ENCODE assay signal across 9 cellular contexts in the genomic region with DNA sequence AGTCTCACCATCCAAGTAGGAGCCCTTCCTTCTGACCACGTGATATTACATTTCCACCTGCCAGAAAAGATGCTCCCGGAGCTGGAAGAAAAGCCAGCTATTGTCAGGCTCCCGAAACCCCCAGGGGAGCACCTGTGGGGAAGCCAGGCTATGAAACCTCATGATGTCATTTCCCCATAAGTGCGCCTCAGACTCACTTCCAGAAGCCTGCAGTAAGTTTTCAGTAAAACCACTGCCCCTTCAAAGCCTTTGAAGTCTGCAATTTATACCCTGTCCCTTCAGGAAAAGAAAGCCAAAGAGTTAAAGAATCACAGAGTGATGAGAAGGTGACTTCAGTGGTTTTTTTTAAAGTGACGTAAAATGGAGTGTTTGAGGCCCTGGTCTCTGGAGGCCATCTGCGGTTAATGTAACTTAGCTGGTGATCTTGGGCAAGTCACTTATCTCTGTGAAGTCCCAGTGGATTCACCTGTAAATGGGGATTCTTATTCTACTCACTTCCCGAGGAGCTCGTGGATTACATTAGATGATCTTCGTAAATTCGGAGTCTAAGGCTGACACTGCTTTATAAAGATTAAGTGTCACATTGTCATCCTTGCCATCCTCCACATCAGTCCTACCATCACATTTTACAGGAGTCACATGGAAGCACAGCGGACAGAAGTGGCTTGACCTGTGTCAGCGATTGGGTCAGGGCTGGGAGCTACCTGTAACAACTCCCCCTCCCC. TPM values are rescaled to one million over a fixed set of nuclear protein-coding genes. Genes with fewer than 3 reads are reported as not detected.
A peak's percentile ranks its signal among the peaks of the same experiment; 100 is the strongest.
DNase-seq lines count a peak whose midpoint lies in the region; ATAC-seq and TF ChIP-seq lines count a peak whose summit lies in the region.
"Had no signal": no experiment of that assay in that cellular context is flagged by ENCODE, and none has a peak within 500 bp of the region (broad histone marks: within the 10 kb centered on the region; RNA-seq: fewer than 3 reads in every experiment).

No MANE protein-coding gene starts in this region.

- H3K4me1 Mint-ChIP-seq in activated B cell treated with CpG ODN at 0.5 μM for 24 hours: peaks cover 42% of the 10 kb centered on the region

- H3K9ac ChIP-seq in SK-N-SH: no peak overlapping the region

- peaks cover 44% of the 10 kb centered on the region for H3K27me3 ChIP-seq in SK-N-SH (ENCODE audit: insufficient read depth)

- no peaks in the 10 kb centered on the region for H3F3A ChIP-seq in SK-N-SH (replicated peaks; ENCODE audit: insufficient read depth)

- no peaks in the 10 kb centered on the region for H3K9me3 Mint-ChIP-seq in activated B cell treated with CpG ODN at 0.5 μM for 24 hours
- H3K9me3 Mint-ChIP-seq: naive B cell had no signal

- no peaks in the 10 kb centered on the region for H3K79me2 ChIP-seq in SK-N-SH (ENCODE audit: insufficient read depth)

- H4K20me1 ChIP-seq in SK-N-SH (ENCODE audit: insufficient read depth): no peaks in the 10 kb centered on the region

- no peak overlapping the region for H3K27ac ChIP-seq in SK-N-SH (ENCODE audit: low read depth in 2 of 2, low read length in 1 of 2)

- no peak for TF ChIP-seq EP300 in SK-N-SH (IDR thresholded peaks at IDR 0.05; ENCODE audit: borderline replicate concordance in 1 of 2, low read depth in 1 of 2, low read length in 1 of 2)

- no peak overlapping the region for H3K27ac Mint-ChIP-seq in activated B cell treated with CpG ODN at 0.5 μM for 24 hours

- CTCF ChIA-PET in activated B cell treated with CpG ODN at 0.5 μM for 24 hours (lab: Charles Lee): no interaction called here
- CTCF ChIA-PET in SK-N-SH (lab: Yijun Ruan, JAX): interaction anchor here (0.5 to 6.5 kb wide), 12 partner anchors 8 to 1701 kb away, joined by 3 to 46 read pairs (median 4); no protein-coding TSS in a partner anchor

- peaks cover 0 to 18% of the 10 kb centered on the region in 2 experiments; a peak in 1 of 4 replicates for H3K4me1 ChIP-seq in SK-N-SH (ENCODE audit: control insufficient read depth in 1 of 2, insufficient read depth in 2 of 2, low read depth in 1 of 2, low read length in 1 of 2)

- no peaks in the 10 kb centered on the region for H3K9me3 ChIP-seq in SK-N-SH

- H3K36me3 Mint-ChIP-seq in activated B cell treated with CpG ODN at 0.5 μM for 24 hours (ENCODE audit: low read depth): no peaks in the 10 kb centered on the region

- peak overlapping the region; percentile 42 for H3K4me3 Mint-ChIP-seq in activated B cell treated with CpG ODN at 0.5 μM for 24 hours

- TF ChIP-seq CTCF in activated B cell treated with CpG ODN at 0.5 μM for 24 hours (IDR thresholded peaks at IDR 0.05) (no peak), SK-N-SH (IDR thresholded peaks at IDR 0.05) (no peak)

- H3K27me3 Mint-ChIP-seq in activated B cell treated with CpG ODN at 0.5 μM for 24 hours: peaks cover 53% of the 10 kb centered on the region

- no peak for TF ChIP-seq RAD21 in SK-N-SH (IDR thresholded peaks at IDR 0.05; ENCODE audit: low read length)

- ATAC-seq in GM19324 (IDR thresholded peaks at IDR 0.05; ENCODE audit: low FRiP score, unreplicated experiment) (peak; percentile 45), HG02981 (IDR thresholded peaks at IDR 0.05; ENCODE audit: unreplicated experiment) (peak; percentile 52), activated B cell treated with CpG ODN at 0.5 μM for 24 hours (ENCODE audit: low read depth) (peak; percentile 12)

- peaks cover 3% of the 10 kb centered on the region; the same call in 1 of the 2 replicates for H3K9me2 ChIP-seq in SK-N-SH

- H3K4me2 ChIP-seq in SK-N-SH: no peak overlapping the region

- peak; percentile 74 for DNase-seq in ELF-1 (ENCODE audit: low read depth, low spot score)
- DNase-seq in activated B cell treated with CpG ODN at 0.5 μM for 24 hours: no peak
- DNase-seq in DMS 273 (lab: John Stamatoyannopoulos, UW; ENCODE audit: unreplicated experiment): no peak
- DNase-seq in ureter (ENCODE audit: low spot score): no peak
- no peak for DNase-seq in SK-N-SH
- DNase-seq in foreskin melanocyte: no peak
- DNase-seq: naive B cell had no signal

- no peak overlapping the region for H2AFZ ChIP-seq in SK-N-SH (ENCODE audit: low read depth)

- H3K36me3 ChIP-seq in SK-N-SH (replicated peaks in 1 of 2; ENCODE audit: control insufficient read depth in 1 of 2, insufficient read depth in 2 of 2, low read length in 1 of 2): no peaks in the 10 kb centered on the region

- H3K4me3 ChIP-seq in SK-N-SH (ENCODE audit: low read depth in 2 of 2, low read length in 1 of 2): no peak overlapping the region

- intact Hi-C loops in activated B cell treated with CpG ODN at 0.5 μM for 24 hours (cut with micrococcal nuclease): loop anchor here (2.0 to 10.0 kb wide), 8 partner anchors 104 to 1402 kb away; partner anchors contain the start of genes AP3S1, ATG12, COMMD10 and FEM1C

- WGBS in SK-N-SH (ENCODE audit: low lambda C conversion rate): 89% methylated on average over 12 of the region's 12 CpGs

- POLR2A ChIA-PET in activated B cell treated with CpG ODN at 0.5 μM for 24 hours (lab: Charles Lee) (no interaction called here), SK-N-SH (lab: Yijun Ruan, JAX) (no interaction called here)

TF ChIP-seq in SK-N-SH, 30 proteins besides CTCF, POLR2A, EP300 and RAD21:
- TF ChIP-seq RFX5 (IDR thresholded peaks at IDR 0.05; ENCODE audit: low read length): no peak
- TF ChIP-seq RXRA (IDR thresholded peaks at IDR 0.05; ENCODE audit: borderline replicate concordance, low read depth): no peak
- no peak for TF ChIP-seq SIN3A (IDR thresholded peaks at IDR 0.05; ENCODE audit: borderline replicate concordance, low read depth, low read length)
- TF ChIP-seq, protein P1, sequence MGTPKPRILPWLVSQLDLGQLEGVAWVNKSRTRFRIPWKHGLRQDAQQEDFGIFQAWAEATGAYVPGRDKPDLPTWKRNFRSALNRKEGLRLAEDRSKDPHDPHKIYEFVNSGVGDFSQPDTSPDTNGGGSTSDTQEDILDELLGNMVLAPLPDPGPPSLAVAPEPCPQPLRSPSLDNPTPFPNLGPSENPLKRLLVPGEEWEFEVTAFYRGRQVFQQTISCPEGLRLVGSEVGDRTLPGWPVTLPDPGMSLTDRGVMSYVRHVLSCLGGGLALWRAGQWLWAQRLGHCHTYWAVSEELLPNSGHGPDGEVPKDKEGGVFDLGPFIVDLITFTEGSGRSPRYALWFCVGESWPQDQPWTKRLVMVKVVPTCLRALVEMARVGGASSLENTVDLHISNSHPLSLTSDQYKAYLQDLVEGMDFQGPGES (IDR thresholded peaks at IDR 0.05; ENCODE audit: low read depth, low read length): no peak
- TF ChIP-seq GATA2 (CRISPR knock-in tag; IDR thresholded peaks at IDR 0.05): no peak
- TF ChIP-seq, protein P2, sequence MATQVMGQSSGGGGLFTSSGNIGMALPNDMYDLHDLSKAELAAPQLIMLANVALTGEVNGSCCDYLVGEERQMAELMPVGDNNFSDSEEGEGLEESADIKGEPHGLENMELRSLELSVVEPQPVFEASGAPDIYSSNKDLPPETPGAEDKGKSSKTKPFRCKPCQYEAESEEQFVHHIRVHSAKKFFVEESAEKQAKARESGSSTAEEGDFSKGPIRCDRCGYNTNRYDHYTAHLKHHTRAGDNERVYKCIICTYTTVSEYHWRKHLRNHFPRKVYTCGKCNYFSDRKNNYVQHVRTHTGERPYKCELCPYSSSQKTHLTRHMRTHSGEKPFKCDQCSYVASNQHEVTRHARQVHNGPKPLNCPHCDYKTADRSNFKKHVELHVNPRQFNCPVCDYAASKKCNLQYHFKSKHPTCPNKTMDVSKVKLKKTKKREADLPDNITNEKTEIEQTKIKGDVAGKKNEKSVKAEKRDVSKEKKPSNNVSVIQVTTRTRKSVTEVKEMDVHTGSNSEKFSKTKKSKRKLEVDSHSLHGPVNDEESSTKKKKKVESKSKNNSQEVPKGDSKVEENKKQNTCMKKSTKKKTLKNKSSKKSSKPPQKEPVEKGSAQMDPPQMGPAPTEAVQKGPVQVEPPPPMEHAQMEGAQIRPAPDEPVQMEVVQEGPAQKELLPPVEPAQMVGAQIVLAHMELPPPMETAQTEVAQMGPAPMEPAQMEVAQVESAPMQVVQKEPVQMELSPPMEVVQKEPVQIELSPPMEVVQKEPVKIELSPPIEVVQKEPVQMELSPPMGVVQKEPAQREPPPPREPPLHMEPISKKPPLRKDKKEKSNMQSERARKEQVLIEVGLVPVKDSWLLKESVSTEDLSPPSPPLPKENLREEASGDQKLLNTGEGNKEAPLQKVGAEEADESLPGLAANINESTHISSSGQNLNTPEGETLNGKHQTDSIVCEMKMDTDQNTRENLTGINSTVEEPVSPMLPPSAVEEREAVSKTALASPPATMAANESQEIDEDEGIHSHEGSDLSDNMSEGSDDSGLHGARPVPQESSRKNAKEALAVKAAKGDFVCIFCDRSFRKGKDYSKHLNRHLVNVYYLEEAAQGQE (IDR thresholded peaks at IDR 0.05; ENCODE audit: low read depth, low read length): no peak
- no peak for TF ChIP-seq GABPA (IDR thresholded peaks at IDR 0.05; ENCODE audit: low read depth)
- no peak for TF ChIP-seq MEF2A (IDR thresholded peaks at IDR 0.05; ENCODE audit: borderline replicate concordance, low read depth)
- TF ChIP-seq EZH2phosphoT487 (IDR thresholded peaks at IDR 0.05; ENCODE audit: borderline replicate concordance, low read depth): no peak
- no peak for TF ChIP-seq NRF1 (IDR thresholded peaks at IDR 0.05; ENCODE audit: low read depth, low read length)
TF ChIP-seq in SK-N-SH: peak in this region for 0.

RNA-seq across cellular contexts. Expression of gene SEMA6A, which starts 2.6 kb away (rescaled TPM):
- total RNA-seq in activated B cell treated with CpG ODN at 0.5 μM for 24 hours (0.20 TPM in 2 replicates), ureter (37.8 TPM)
- polyA plus RNA-seq in SK-N-SH (2012; rRNA removed): 0.18 and 0.29 TPM in 2 replicates
- 0.30 and 0.31 TPM in 2 replicates for polyA plus RNA-seq in SK-N-SH (2012; cell fraction: cytosol; rRNA removed)
- polyA plus RNA-seq in SK-N-SH (2012; cell fraction: nucleus; rRNA removed): 0.77 and 0.98 TPM in 2 replicates

Comparison
In these comparisons a context has a peak if more than half of its experiments do, and no peak if none do; other contexts are left out.
1. RNA of gene SEMA6A, which starts 2.6 kb away (total RNA-seq): 37.8 TPM in ureter (single experiment); 0.20 TPM in activated B cell treated with CpG ODN at 0.5 μM for 24 hours; every median in the first group is over 10 times any median in the second.
2. Peak in every context shown above with its lines, with median percentiles within 50 percentile points of each other: ATAC-seq.